Comparison of ENCODE assay signal across 20 cellular contexts in genomic region chr4:10023050-10023419, GRCh38. TPM values are rescaled to one million over a fixed set of nuclear protein-coding genes. Genes with fewer than 3 reads are reported as not detected.
DNase-seq lines count a peak whose midpoint lies in the region; ATAC-seq and TF ChIP-seq lines count a peak whose summit lies in the region.
"Had no signal": no experiment of that assay in that cellular context is flagged by ENCODE, and none has a peak within 500 bp of the region (broad histone marks: within the 10 kb centered on the region; RNA-seq: fewer than 3 reads in every experiment).

No MANE protein-coding gene starts in this region.

- H3K36me3 ChIP-seq in DOHH2 (ENCODE audit: control insufficient read depth, low read length) (no peaks in the 10 kb centered on the region), Karpas-422 (ENCODE audit: insufficient read depth, low read length) (no peaks in the 10 kb centered on the region), RWPE2 (ENCODE audit: low read depth) (peaks cover 15% of the 10 kb centered on the region), neuronal stem cell (replicated peaks in 1 of 2; ENCODE audit: control insufficient read depth in 2 of 2, insufficient read depth in 2 of 2, low read length in 2 of 2) (no peaks in the 10 kb centered on the region)
- H3K36me3 ChIP-seq: heart right ventricle, MG63, tibial nerve had no signal

- peaks cover 15% of the 10 kb centered on the region for H3K4me1 Mint-ChIP-seq in activated naive CD8-positive, alpha-beta T cell treated with anti-CD3 and anti-CD28 coated beads, Interleukin-2, amount 50 U/mL, for 24 hours

- no peak overlapping the region for H2BK120ac ChIP-seq in neuronal stem cell (ENCODE audit: low read depth, low read length)

- no peak overlapping the region for H3K4ac ChIP-seq in neuronal stem cell (ENCODE audit: low read length)

- no peaks in the 10 kb centered on the region for H3F3A ChIP-seq in DOHH2 (ENCODE audit: control insufficient read depth, insufficient read depth)

- H3K4me2 ChIP-seq in DOHH2 (ENCODE audit: low read length) (peak overlapping the region; percentile 37), Karpas-422 (ENCODE audit: low read depth, low read length, poor library complexity, severe bottlenecking) (no peak overlapping the region), neuronal stem cell (ENCODE audit: insufficient read depth, low read length, poor library complexity, severe bottlenecking) (no peak overlapping the region)

- no peak overlapping the region for H2AK5ac ChIP-seq in neuronal stem cell (ENCODE audit: low read depth, low read length)

- no peak overlapping the region for H3K23ac ChIP-seq in neuronal stem cell (ENCODE audit: low read depth, low read length, poor library complexity)

- H4K91ac ChIP-seq in neuronal stem cell (ENCODE audit: low read depth, low read length, poor library complexity), result no peak overlapping the region

- no peak for ATAC-seq in RWPE2 (ENCODE audit: low read depth)
- ATAC-seq in activated naive CD8-positive, alpha-beta T cell treated with anti-CD3 and anti-CD28 coated beads, Interleukin-2, amount 50 U/mL, for 24 hours, result no peak
- ATAC-seq: sciatic nerve had no signal

- no peak overlapping the region for H2BK5ac ChIP-seq in neuronal stem cell (ENCODE audit: low read length)

- H3K4me3 ChIP-seq in DOHH2 (ENCODE audit: low read length), result peak overlapping the region; percentile 20; the same call in 1 of the 2 replicates
- H3K4me3 ChIP-seq in Karpas-422 (ENCODE audit: low read length), result no peak overlapping the region
- no peak overlapping the region for H3K4me3 ChIP-seq in RWPE2 (ENCODE audit: severe bottlenecking)
- H3K4me3 ChIP-seq in neuronal stem cell (ENCODE audit: low read length in 2 of 2), result no peak overlapping the region
- H3K4me3 ChIP-seq: heart right ventricle, MG63, tibial nerve had no signal

- H3K9me2 ChIP-seq in DOHH2 (replicated peaks; ENCODE audit: control insufficient read depth, low read length) (no peaks in the 10 kb centered on the region), Karpas-422 (replicated peaks; ENCODE audit: insufficient read depth, low read length) (no peaks in the 10 kb centered on the region)

- H4K20me1 ChIP-seq in DOHH2 (ENCODE audit: control insufficient read depth, insufficient read depth, low read depth, low read length) (no peaks in the 10 kb centered on the region), Karpas-422 (ENCODE audit: insufficient read depth, low read depth, low read length) (no peaks in the 10 kb centered on the region)

- H3K27me3 ChIP-seq in DOHH2 (ENCODE audit: control insufficient read depth, low read length) (no peaks in the 10 kb centered on the region), Karpas-422 (ENCODE audit: low read length) (no peaks in the 10 kb centered on the region), RWPE2 (ENCODE audit: insufficient read depth, poor library complexity, severe bottlenecking) (no peaks in the 10 kb centered on the region), neuronal stem cell (ENCODE audit: control insufficient read depth in 3 of 3, insufficient read depth in 3 of 3, low read depth in 1 of 3, low read length in 3 of 3) (peaks cover 0 to 31% (median 3%) of the 10 kb centered on the region in 3 experiments)
- H3K27me3 ChIP-seq: heart right ventricle, MG63, tibial nerve had no signal

- no peak overlapping the region for H4K8ac ChIP-seq in neuronal stem cell (ENCODE audit: low read depth, low read length)

- H3K79me2 ChIP-seq in DOHH2 (ENCODE audit: control insufficient read depth, low read length), result no peaks in the 10 kb centered on the region
- H3K79me2 ChIP-seq in Karpas-422 (ENCODE audit: low read length), result no peaks in the 10 kb centered on the region

- no peaks in the 10 kb centered on the region for H3K36me3 Mint-ChIP-seq in activated naive CD8-positive, alpha-beta T cell treated with anti-CD3 and anti-CD28 coated beads, Interleukin-2, amount 50 U/mL, for 24 hours (ENCODE audit: low read depth)
- H3K36me3 Mint-ChIP-seq: activated naive CD4-positive, alpha-beta T cell treated with anti-CD3 and anti-CD28 coated beads, Interleukin-2, amount 10 ng/mL, durations not matched to agents 7 days and 5 days had no signal

- no peak overlapping the region for H2BK15ac ChIP-seq in neuronal stem cell (ENCODE audit: low read length)

- WGBS in neuronal stem cell (ENCODE audit: extremely low coverage in 2 of 2, insufficient read length in 2 of 2, insufficient replicate concordance in 1 of 2), 2 donors, result no CpG with 5 or more reads among the region's 5 CpGs

- no peaks in the 10 kb centered on the region for H3K9me3 Mint-ChIP-seq in activated naive CD8-positive, alpha-beta T cell treated with anti-CD3 and anti-CD28 coated beads, Interleukin-2, amount 50 U/mL, for 24 hours
- H3K9me3 Mint-ChIP-seq: activated naive CD4-positive, alpha-beta T cell treated with anti-CD3 and anti-CD28 coated beads, Interleukin-2, amount 10 ng/mL, durations not matched to agents 7 days and 5 days had no signal

- H3K27ac Mint-ChIP-seq in activated naive CD8-positive, alpha-beta T cell treated with anti-CD3 and anti-CD28 coated beads, Interleukin-2, amount 50 U/mL, for 24 hours, result no peak overlapping the region
- H3K27ac Mint-ChIP-seq: activated naive CD4-positive, alpha-beta T cell treated with anti-CD3 and anti-CD28 coated beads, Interleukin-2, amount 10 ng/mL, durations not matched to agents 7 days and 5 days had no signal

- DNase-seq in Karpas-422, result peak; percentile 57
- no peak for DNase-seq in RWPE2 (ENCODE audit: low spot score)
- DNase-seq in neuronal stem cell (ENCODE audit: low spot score), result no peak
- no peak for DNase-seq in GM13977 (ENCODE audit: low spot score)
- DNase-seq in activated naive CD8-positive, alpha-beta T cell treated with anti-CD3 and anti-CD28 coated beads, Interleukin-2, amount 50 U/mL, for 24 hours, result no peak
- DNase-seq in COLO668 (lab: John Stamatoyannopoulos, UW; ENCODE audit: unreplicated experiment), result no peak
- DNase-seq in NCI-H526 treated with DMSO at 0.1 percent for 48 hours (lab: John Stamatoyannopoulos, UW), result no peak
- DNase-seq: activated CD4-positive, alpha-beta T cell treated with anti-CD3 and anti-CD28 coated beads, Interleukin-2, amount 50 U/mL, for 48 hours; COR-L47; heart right ventricle; MG63; NCI-H1694 treated with DMSO at 0.1 percent for 48 hours; NCI-H345; SHP77; stimulated activated naive CD4-positive, alpha-beta T cell treated with Interleukin-2 at 50 U/mL for 16 hours had no signal

- no peak overlapping the region for H2BK12ac ChIP-seq in neuronal stem cell (ENCODE audit: low read length)

- H3K9ac ChIP-seq in Karpas-422 (ENCODE audit: low read length) (no peak overlapping the region), neuronal stem cell (ENCODE audit: low read depth, low read length, poor library complexity) (no peak overlapping the region)

- in situ Hi-C loops in GM13977 (cut with MboI; ENCODE audit: low pct_unique_long_range_greater_than_20kb, low sequenced_read_pairs, unreplicated experiment), result no loop called here

- no peak overlapping the region for H3K4me3 Mint-ChIP-seq in activated naive CD8-positive, alpha-beta T cell treated with anti-CD3 and anti-CD28 coated beads, Interleukin-2, amount 50 U/mL, for 24 hours
- H3K4me3 Mint-ChIP-seq: activated naive CD4-positive, alpha-beta T cell treated with anti-CD3 and anti-CD28 coated beads, Interleukin-2, amount 10 ng/mL, durations not matched to agents 7 days and 5 days had no signal

- H3K27ac ChIP-seq in DOHH2 (ENCODE audit: low read depth, low read length) (peak overlapping the region; percentile 31), Karpas-422 (ENCODE audit: low read length) (no peak overlapping the region), RWPE2 (ENCODE audit: poor library complexity, severe bottlenecking) (peak overlapping the region; percentile 94), neuronal stem cell (replicated peaks; ENCODE audit: low read length) (no peak overlapping the region)
- H3K27ac ChIP-seq: VCaP had no signal

- H3K18ac ChIP-seq in neuronal stem cell (ENCODE audit: low read length), result peak overlapping the region; percentile 17

- H3K27me3 Mint-ChIP-seq in activated naive CD8-positive, alpha-beta T cell treated with anti-CD3 and anti-CD28 coated beads, Interleukin-2, amount 50 U/mL, for 24 hours, result peaks cover 5% of the 10 kb centered on the region

- peaks cover 61% of the 10 kb centered on the region for H3K4me1 ChIP-seq in DOHH2 (ENCODE audit: control insufficient read depth, low read length)
- H3K4me1 ChIP-seq in Karpas-422 (ENCODE audit: low read length), result peaks cover 24% of the 10 kb centered on the region
- H3K4me1 ChIP-seq in RWPE2 (ENCODE audit: insufficient read depth, poor library complexity, severe bottlenecking), result peaks cover 25% of the 10 kb centered on the region
- H3K4me1 ChIP-seq in neuronal stem cell (ENCODE audit: control insufficient read depth in 2 of 2, insufficient read depth in 1 of 2, low read depth in 1 of 2, low read length in 2 of 2), result peaks cover 0 to 13% of the 10 kb centered on the region in 2 donors

- no peak for TF ChIP-seq CTCF in DOHH2 (IDR thresholded peaks at IDR 0.05; ENCODE audit: low read depth, low read length, poor library complexity, severe bottlenecking)
- no peak for TF ChIP-seq CTCF in RWPE2 (IDR thresholded peaks at IDR 0.05; ENCODE audit: poor library complexity, severe bottlenecking)
- TF ChIP-seq CTCF in GM13977 (IDR thresholded peaks at IDR 0.05; ENCODE audit: extremely low read depth, insufficient read depth, missing control alignments), result no peak

- no peaks in the 10 kb centered on the region for H3K9me3 ChIP-seq in DOHH2 (ENCODE audit: control insufficient read depth, insufficient read depth, low read length)
- H3K9me3 ChIP-seq in Karpas-422 (ENCODE audit: low read length), result no peaks in the 10 kb centered on the region
- H3K9me3 ChIP-seq in RWPE2 (ENCODE audit: severe bottlenecking), result no peaks in the 10 kb centered on the region
- no peaks in the 10 kb centered on the region for H3K9me3 ChIP-seq in neuronal stem cell (replicated peaks in 1 of 2; ENCODE audit: control insufficient read depth in 2 of 2, insufficient read depth in 1 of 2, low read depth in 1 of 2, low read length in 2 of 2)
- H3K9me3 ChIP-seq: heart right ventricle, MG63, tibial nerve had no signal

- no peak overlapping the region for H3K14ac ChIP-seq in neuronal stem cell (ENCODE audit: low read length)

- H2AFZ ChIP-seq in Karpas-422 (ENCODE audit: low read length) (no peak overlapping the region), neuronal stem cell (ENCODE audit: low read length) (no peak overlapping the region)

- no peaks in the 10 kb centered on the region for H3K79me1 ChIP-seq in neuronal stem cell (ENCODE audit: low read depth, low read length)

RNA-seq across cellular contexts. Expression of gene SLC2A9, which starts 1.7 kb away (rescaled TPM):
- 0.71 and 0.72 TPM in 2 replicates for total RNA-seq in Karpas-422 (2014; rRNA removed; shearing (Covaris generic); ENCODE audit: low replicate concordance)
- polyA plus RNA-seq in neuronal stem cell (2013, experiment 1 of 2), result 0.06 TPM
- polyA plus RNA-seq in neuronal stem cell (2013, experiment 2 of 2), result 0.17 TPM

Comparison
In these comparisons a context has a peak if more than half of its experiments do, and no peak if none do; other contexts are left out.
1. H3K27ac ChIP-seq: peak in DOHH2 (single experiment) and RWPE2 (single experiment); none in Karpas-422 (single experiment) and neuronal stem cell (single experiment).